8 cellular contexts compared by ENCODE assay signal in genomic region chr12:111753144-111753881, GRCh38.
DNase-seq lines count a peak whose midpoint lies in the region; ATAC-seq lines count a peak whose summit lies in the region.

No MANE protein-coding gene starts in this region.

- peaks cover 6% of the 10 kb centered on the region for H3K36me3 Mint-ChIP-seq in memory B cell

- no peaks in the 10 kb centered on the region for H3K9me3 Mint-ChIP-seq in memory B cell

- peaks cover 8% of the 10 kb centered on the region for H3K4me1 Mint-ChIP-seq in memory B cell

- no peak overlapping the region for H3K4me3 Mint-ChIP-seq in memory B cell

- peak overlapping the region; percentile 65 for H3K27ac Mint-ChIP-seq in memory B cell

- DNase-seq in NCI-H2107 treated with DMSO at 0.1 percent for 48 hours (lab: John Stamatoyannopoulos, UW; ENCODE audit: unreplicated experiment) (peak; percentile 3), NCI-H2107 (lab: John Stamatoyannopoulos, UW) (no peak), NCI-H748 treated with DMSO at 0.1 percent for 48 hours (lab: John Stamatoyannopoulos, UW) (peak; percentile 12), ecto neural progenitor cell (ENCODE audit: low spot score) (peak; percentile 84), memory B cell (ENCODE audit: low spot score in 2 of 2) (peak in 1 of 2 donors; percentile 21), putamen (ENCODE audit: low spot score) (no peak), OCI-M2 (lab: John Stamatoyannopoulos, UW; ENCODE audit: unreplicated experiment) (no peak)

- ATAC-seq in memory B cell (ENCODE audit: low read depth) (peak; percentile 51), HG02610 (IDR thresholded peaks at IDR 0.05; ENCODE audit: unreplicated experiment) (no peak)

- no peaks in the 10 kb centered on the region for H3K27me3 Mint-ChIP-seq in memory B cell

Comparison
In these comparisons a context has a peak if more than half of its experiments do, and no peak if none do; other contexts are left out.
1. DNase-seq: peak in NCI-H2107 treated with DMSO at 0.1 percent for 48 hours (single experiment), NCI-H748 treated with DMSO at 0.1 percent for 48 hours (single experiment) and ecto neural progenitor cell (single experiment); none in NCI-H2107 (single experiment), putamen (single experiment) and OCI-M2 (single experiment).